ENCODE assay signal across 22 cellular contexts in genomic region chr5:35306716-35307365, GRCh38.
A peak's percentile ranks its signal among the peaks of the same experiment; 100 is the strongest.
DNase-seq lines count a peak whose midpoint lies in the region; ATAC-seq, FAIRE-seq and TF ChIP-seq lines count a peak whose summit lies in the region.
"Had no signal": no experiment of that assay in that cellular context is flagged by ENCODE, and none has a peak within 500 bp of the region (broad histone marks: within the 10 kb centered on the region; RNA-seq: fewer than 3 reads in every experiment).

No MANE protein-coding gene starts in this region.

- peak overlapping the region; percentile 40 for H2AFZ ChIP-seq in parathyroid adenoma
- H2AFZ ChIP-seq in neuronal stem cell (ENCODE audit: low read length) = no peak overlapping the region

- H3K4me1 ChIP-seq in parathyroid adenoma = peaks cover 34% of the 10 kb centered on the region
- H3K4me1 ChIP-seq in neuronal stem cell (ENCODE audit: control insufficient read depth in 2 of 2, insufficient read depth in 1 of 2, low read depth in 1 of 2, low read length in 2 of 2) = peaks cover 3 to 7% of the 10 kb centered on the region in 2 donors

- H2AK5ac ChIP-seq in neuronal stem cell (ENCODE audit: low read depth, low read length) = no peak overlapping the region

- H2BK5ac ChIP-seq in neuronal stem cell (ENCODE audit: low read length) = no peak overlapping the region

- no peaks in the 10 kb centered on the region for H3K36me3 ChIP-seq in parathyroid adenoma (ENCODE audit: control insufficient read depth, insufficient read depth, low read length)
- no peaks in the 10 kb centered on the region for H3K36me3 ChIP-seq in neuronal stem cell (replicated peaks in 1 of 2; ENCODE audit: control insufficient read depth in 2 of 2, insufficient read depth in 2 of 2, low read length in 2 of 2)

- H3K4me2 ChIP-seq in parathyroid adenoma (ENCODE audit: low read length) (no peak overlapping the region), neuronal stem cell (ENCODE audit: insufficient read depth, low read length, poor library complexity, severe bottlenecking) (no peak overlapping the region)

- no CpG with 5 or more reads among the region's 1 CpG for WGBS in neuronal stem cell (ENCODE audit: extremely low coverage in 2 of 2, insufficient read length in 2 of 2, insufficient replicate concordance in 1 of 2), 2 donors

- TF ChIP-seq CTCF in 22Rv1 (IDR thresholded peaks at IDR 0.05) = no peak
- no peak for TF ChIP-seq CTCF in parathyroid adenoma (IDR thresholded peaks at IDR 0.05)

- no peaks in the 10 kb centered on the region for H3K79me1 ChIP-seq in neuronal stem cell (ENCODE audit: low read depth, low read length)

- H3K14ac ChIP-seq in neuronal stem cell (ENCODE audit: low read length) = no peak overlapping the region

- H3K4me3 ChIP-seq in parathyroid adenoma (ENCODE audit: low read depth, low read length) (no peak overlapping the region), neuronal stem cell (ENCODE audit: low read length in 2 of 2) (no peak overlapping the region)

- H2BK12ac ChIP-seq in neuronal stem cell (ENCODE audit: low read length) = no peak overlapping the region

- H3K27me3 ChIP-seq in parathyroid adenoma (ENCODE audit: control insufficient read depth, insufficient read depth, low read length) (no peaks in the 10 kb centered on the region), neuronal stem cell (ENCODE audit: control insufficient read depth in 3 of 3, insufficient read depth in 3 of 3, low read depth in 1 of 3, low read length in 3 of 3) (no peaks in the 10 kb centered on the region)

- H4K8ac ChIP-seq in neuronal stem cell (ENCODE audit: low read depth, low read length) = no peak overlapping the region

- no peak overlapping the region for H3K23ac ChIP-seq in neuronal stem cell (ENCODE audit: low read depth, low read length, poor library complexity)

- ATAC-seq in GM21360 (IDR thresholded peaks at IDR 0.05; ENCODE audit: unreplicated experiment) = no peak
- ATAC-seq: HCT116, Panc1 had no signal

- no peak overlapping the region for H3K9ac ChIP-seq in parathyroid adenoma
- no peak overlapping the region for H3K9ac ChIP-seq in neuronal stem cell (ENCODE audit: low read depth, low read length, poor library complexity)

- H2BK15ac ChIP-seq in neuronal stem cell (ENCODE audit: low read length) = no peak overlapping the region

- H3K4ac ChIP-seq in neuronal stem cell (ENCODE audit: low read length) = no peak overlapping the region

- no peak for TF ChIP-seq POLR2A in GM12891 (IDR thresholded peaks at IDR 0.05; ENCODE audit: low read depth, low read length)

- H3K9me3 ChIP-seq in parathyroid adenoma (ENCODE audit: control insufficient read depth, low read length) (no peaks in the 10 kb centered on the region), neuronal stem cell (replicated peaks in 1 of 2; ENCODE audit: control insufficient read depth in 2 of 2, insufficient read depth in 1 of 2, low read depth in 1 of 2, low read length in 2 of 2) (no peaks in the 10 kb centered on the region)

- DNase-seq in HuH-7.5 (ENCODE audit: low spot score) = peak; percentile 27
- peak; percentile 18 for DNase-seq in astrocyte of the hippocampus (ENCODE audit: low read depth, low spot score)
- no peak for DNase-seq in neuronal stem cell (ENCODE audit: low spot score)
- no peak for DNase-seq in GM12891 (ENCODE audit: insufficient read length, low spot score)
- DNase-seq: CD8-positive, alpha-beta memory T cell; DMS 273 treated with DMSO at 0.1 percent for 48 hours; DMS79 treated with DMSO at 0.1 percent for 48 hours; GF-D8; NCI-H1092 treated with DMSO at 0.1 percent for 48 hours; NCI-H1436 treated with DMSO at 0.1 percent for 48 hours; NCI-H1930; NCI-H2107; NCI-H524; SHP77 had no signal

- H3K27ac ChIP-seq in 22Rv1 = peak overlapping the region; percentile 92
- peak overlapping the region; percentile 55 for H3K27ac ChIP-seq in parathyroid adenoma
- H3K27ac ChIP-seq in neuronal stem cell (replicated peaks; ENCODE audit: low read length) = no peak overlapping the region
- H3K27ac ChIP-seq: C4-2B, RWPE1 had no signal

- H3K18ac ChIP-seq in neuronal stem cell (ENCODE audit: low read length) = no peak overlapping the region

- no peaks in the 10 kb centered on the region for H3K79me2 ChIP-seq in parathyroid adenoma

- H4K91ac ChIP-seq in neuronal stem cell (ENCODE audit: low read depth, low read length, poor library complexity) = no peak overlapping the region

- H2BK120ac ChIP-seq in neuronal stem cell (ENCODE audit: low read depth, low read length) = no peak overlapping the region

- FAIRE-seq in GM12891 (lab: Jason Lieb, UNC) = no peak
- FAIRE-seq: GM19239 had no signal

TF ChIP-seq in GM12891, 5 proteins besides CTCF, POLR2A, EP300 and RAD21:
- TF ChIP-seq SPI1 (IDR thresholded peaks at IDR 0.05; ENCODE audit: low read depth, low read length) (no peak), POU2F2 (IDR thresholded peaks at IDR 0.05; ENCODE audit: low read depth, low read length) (no peak), TAF1 (IDR thresholded peaks at IDR 0.05; ENCODE audit: low read depth, low read length) (no peak), PAX5 (IDR thresholded peaks at IDR 0.05; ENCODE audit: insufficient read depth, low read length, severe bottlenecking) (no peak), POLR2AphosphoS5 (IDR thresholded peaks at IDR 0.05; ENCODE audit: low read depth, low read length) (no peak)
TF ChIP-seq in GM12891: peak in this region for 0.

Comparison
In these comparisons a context has a peak if more than half of its experiments do, and no peak if none do; other contexts are left out.
1. DNase-seq: peak in HuH-7.5 (single experiment) and astrocyte of the hippocampus (single experiment); none in neuronal stem cell (single experiment) and GM12891 (single experiment).